ENCODE assay signal across 18 cellular contexts in the genomic region with DNA sequence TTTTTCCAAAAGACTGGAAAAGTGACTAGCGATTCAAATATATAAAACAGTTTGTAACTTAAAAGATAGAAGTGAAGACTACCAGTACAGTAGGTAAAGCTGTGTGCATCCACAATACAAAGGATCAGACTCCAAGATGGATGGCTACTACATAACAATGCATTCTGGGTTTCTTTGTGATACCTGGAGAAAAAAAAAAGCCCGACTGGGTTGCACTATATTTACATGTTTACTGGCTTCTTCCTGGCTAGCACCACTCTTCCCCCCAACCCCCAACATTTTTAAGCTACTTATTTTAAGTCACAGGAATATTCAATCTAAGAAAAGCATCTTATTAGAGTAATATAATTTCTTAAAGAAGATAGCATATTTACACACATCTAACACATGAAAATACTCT.
DNase-seq lines count a peak whose midpoint lies in the region; FAIRE-seq and TF ChIP-seq lines count a peak whose summit lies in the region.
"Had no signal": no experiment of that assay in that cellular context is flagged by ENCODE, and none has a peak within 500 bp of the region (broad histone marks: within the 10 kb centered on the region; RNA-seq: fewer than 3 reads in every experiment).

No MANE protein-coding gene starts in this region.

- no peaks in the 10 kb centered on the region for H3K27me3 ChIP-seq in H9 (ENCODE audit: insufficient read depth, low read length)
- H3K27me3 ChIP-seq in astrocyte (ENCODE audit: insufficient read depth, low read length): no peaks in the 10 kb centered on the region
- no peaks in the 10 kb centered on the region for H3K27me3 ChIP-seq in iPS-20b (ENCODE audit: insufficient read depth, low read length)
- no peaks in the 10 kb centered on the region for H3K27me3 ChIP-seq in trophoblast cell (ENCODE audit: insufficient read depth, low read length)
- H3K27me3 ChIP-seq: Peyer's patch had no signal

- H2BK15ac ChIP-seq in H9 (ENCODE audit: low read depth, low read length): no peak overlapping the region

- peak overlapping the region; percentile 99 for H2BK20ac ChIP-seq in H9 (ENCODE audit: low read depth, low read length, poor library complexity, severe bottlenecking)

- peaks cover 3% of the 10 kb centered on the region for H3K23me2 ChIP-seq in H9 (ENCODE audit: insufficient read length, low read depth, low read length, poor library complexity, severe bottlenecking)

- H3K79me1 ChIP-seq in H9 (ENCODE audit: insufficient read depth, low read depth, low read length, poor library complexity, severe bottlenecking) (no peaks in the 10 kb centered on the region), trophoblast cell (ENCODE audit: low read length) (peaks cover 2% of the 10 kb centered on the region)

- H4K91ac ChIP-seq in H9 (ENCODE audit: insufficient read length, low read depth, low read length) (no peak overlapping the region), trophoblast cell (ENCODE audit: low read depth, low read length) (no peak overlapping the region)

- H3K4me2 ChIP-seq in H9 (ENCODE audit: insufficient read depth, insufficient read length, low read length): peak overlapping the region; percentile 60
- no peak overlapping the region for H3K4me2 ChIP-seq in astrocyte (ENCODE audit: low read length)
- no peak overlapping the region for H3K4me2 ChIP-seq in trophoblast cell (ENCODE audit: low read length)
- H3K4me2 ChIP-seq: SK-N-SH had no signal

- peak overlapping the region; percentile 75 for H4K5ac ChIP-seq in H9 (ENCODE audit: insufficient read length, low read depth, low read length)

- CTCF ChIA-PET in activated CD4-positive, alpha-beta memory T cell treated with anti-CD3 and anti-CD28 coated beads for 36 hours (lab: Charles Lee): no interaction called here

- H2BK12ac ChIP-seq in H9 (ENCODE audit: insufficient read length, low read depth, low read length) (no peak overlapping the region), trophoblast cell (ENCODE audit: low read length) (no peak overlapping the region)

- H3K79me2 ChIP-seq in H9 (ENCODE audit: insufficient read depth, low read length) (no peaks in the 10 kb centered on the region), astrocyte (ENCODE audit: insufficient read depth, low read length) (no peaks in the 10 kb centered on the region), trophoblast cell (ENCODE audit: control insufficient read depth, insufficient read depth, low read length, poor library complexity) (no peaks in the 10 kb centered on the region)

- H3K36me3 Mint-ChIP-seq in H9 (ENCODE audit: insufficient read depth in 1 of 3, low read depth in 3 of 3) (peaks cover 2 to 10% (median 6%) of the 10 kb centered on the region in 3 experiments), astrocyte (ENCODE audit: low read depth, unreplicated experiment) (no peaks in the 10 kb centered on the region)
- no peaks in the 10 kb centered on the region for H3K36me3 Mint-ChIP-seq in activated CD4-positive, alpha-beta memory T cell treated with anti-CD3 and anti-CD28 coated beads for 36 hours

- no peak for FAIRE-seq in astrocyte (lab: Jason Lieb, UNC)
- FAIRE-seq: GM19239 had no signal

- H3K9me3 Mint-ChIP-seq in H9 (peaks cover under 1 to 1% of the 10 kb centered on the region in 2 experiments; a peak in 4 of 5 replicates), astrocyte (ENCODE audit: unreplicated experiment) (no peaks in the 10 kb centered on the region)
- no peaks in the 10 kb centered on the region for H3K9me3 Mint-ChIP-seq in activated CD4-positive, alpha-beta memory T cell treated with anti-CD3 and anti-CD28 coated beads for 36 hours

- TF ChIP-seq CTCF in H9 (conservative IDR thresholded peaks at IDR 0.05): no peak
- TF ChIP-seq CTCF in astrocyte (IDR thresholded peaks at IDR 0.05; ENCODE audit: insufficient read depth, low read depth, low read length): no peak

- H3T11ph ChIP-seq in H9 (ENCODE audit: low read length): peak overlapping the region; percentile 99

- WGBS in H9 (ENCODE audit: extremely low coverage, insufficient read length, low lambda C conversion rate): no CpG with 5 or more reads among the region's 2 CpGs
- no CpG with 5 or more reads among the region's 2 CpGs for WGBS in trophoblast cell (ENCODE audit: extremely low coverage, insufficient coverage, insufficient read length)

- peak overlapping the region; percentile 64 to 72 for H3K4me3 Mint-ChIP-seq in H9
- H3K4me3 Mint-ChIP-seq in astrocyte (ENCODE audit: unreplicated experiment): no peak overlapping the region
- no peak overlapping the region for H3K4me3 Mint-ChIP-seq in activated CD4-positive, alpha-beta memory T cell treated with anti-CD3 and anti-CD28 coated beads for 36 hours

- H3K4me3 ChIP-seq in astrocyte (ENCODE audit: insufficient read depth, low read depth, low read length) (no peak overlapping the region), iPS-20b (ENCODE audit: low read length) (peak overlapping the region; percentile 73), trophoblast cell (ENCODE audit: low read depth, low read length) (no peak overlapping the region)
- H3K4me3 ChIP-seq: Peyer's patch had no signal

- H3K14ac ChIP-seq in H9 (ENCODE audit: insufficient read depth, low read length) (no peak overlapping the region), trophoblast cell (ENCODE audit: low read length) (no peak overlapping the region)

- peak overlapping the region; percentile 97 to 100 (median 99) for H3K27ac Mint-ChIP-seq in H9
- peak overlapping the region; percentile 87 for H3K27ac Mint-ChIP-seq in astrocyte (ENCODE audit: unreplicated experiment)
- no peak overlapping the region for H3K27ac Mint-ChIP-seq in activated CD4-positive, alpha-beta memory T cell treated with anti-CD3 and anti-CD28 coated beads for 36 hours

- H2BK120ac ChIP-seq in H9 (ENCODE audit: low read depth, low read length, poor library complexity, severe bottlenecking) (peak overlapping the region; percentile 98), trophoblast cell (ENCODE audit: insufficient read depth, low read length, poor library complexity) (no peak overlapping the region)

- H3K56ac ChIP-seq in H9 (ENCODE audit: insufficient read length, low read depth, low read length): no peak overlapping the region

- H4K20me1 ChIP-seq in H9 (ENCODE audit: control insufficient read depth, insufficient read depth, insufficient read length) (no peaks in the 10 kb centered on the region), astrocyte (ENCODE audit: insufficient read depth, low read length) (no peaks in the 10 kb centered on the region)

- peak overlapping the region; percentile 63 for H3K18ac ChIP-seq in H9 (ENCODE audit: insufficient read length, low read depth, low read length)
- no peak overlapping the region for H3K18ac ChIP-seq in trophoblast cell (ENCODE audit: low read length)

- DNase-seq in H9 (no peak), astrocyte (ENCODE audit: low read depth) (no peak), trophoblast cell (no peak), AG08395 (ENCODE audit: low spot score) (no peak), kidney tubule cell (ENCODE audit: low spot score) (no peak)
- no peak for DNase-seq in activated CD4-positive, alpha-beta memory T cell treated with anti-CD3 and anti-CD28 coated beads for 36 hours
- DNase-seq: AML-193, DMS53, HCEC 1CT, KBM-7, NCI-H1436, NCI-H2029 treated with DMSO at 0.1 percent for 48 hours, NCI-H510A treated with DMSO at 0.1 percent for 48 hours, NCI-H82, Peyer's patch, SK-N-SH had no signal

- H2AFZ ChIP-seq in H9 (ENCODE audit: low read length): no peak overlapping the region
- H2AFZ ChIP-seq in astrocyte (ENCODE audit: low read depth, low read length): no peak overlapping the region
- no peak overlapping the region for H2AFZ ChIP-seq in trophoblast cell (ENCODE audit: insufficient read depth, low read length, poor library complexity)

- H2BK5ac ChIP-seq in H9 (ENCODE audit: insufficient read length, low read length) (no peak overlapping the region), trophoblast cell (ENCODE audit: low read depth, low read length, poor library complexity) (no peak overlapping the region)

- no peak overlapping the region for H4K12ac ChIP-seq in trophoblast cell (ENCODE audit: low read depth, low read length)

- H3K9me3 ChIP-seq in H9 (ENCODE audit: control insufficient read depth, low read depth, low read length) (no peaks in the 10 kb centered on the region), astrocyte (ENCODE audit: insufficient read depth, low read depth, low read length) (no peaks in the 10 kb centered on the region), iPS-20b (ENCODE audit: insufficient read depth, low read depth, low read length) (peaks cover under 1% of the 10 kb centered on the region; the same call in 1 of the 2 replicates), trophoblast cell (ENCODE audit: insufficient read depth, low read depth, low read length) (no peaks in the 10 kb centered on the region)
- H3K9me3 ChIP-seq: Peyer's patch, SK-N-SH had no signal

- H3K27me3 Mint-ChIP-seq in H9 (ENCODE audit: low read depth) (no peaks in the 10 kb centered on the region), astrocyte (ENCODE audit: low read depth, unreplicated experiment) (no peaks in the 10 kb centered on the region)
- H3K27me3 Mint-ChIP-seq in activated CD4-positive, alpha-beta memory T cell treated with anti-CD3 and anti-CD28 coated beads for 36 hours: peaks cover 9% of the 10 kb centered on the region

- H3K9ac ChIP-seq in H9 (ENCODE audit: extremely low read depth, insufficient read length, low read length) (peak overlapping the region; percentile 75), astrocyte (ENCODE audit: low read length) (no peak overlapping the region), iPS-20b (ENCODE audit: low read depth, low read length) (peak overlapping the region; percentile 97), trophoblast cell (ENCODE audit: low read length) (no peak overlapping the region)
- H3K9ac ChIP-seq: SK-N-SH had no signal

- H3K36me3 ChIP-seq in astrocyte (ENCODE audit: insufficient read depth, low read length) (no peaks in the 10 kb centered on the region), iPS-20b (ENCODE audit: insufficient read depth, low read depth, low read length) (no peaks in the 10 kb centered on the region), trophoblast cell (ENCODE audit: control insufficient read depth in 1 of 2, insufficient read depth in 2 of 2, low read length in 2 of 2) (peaks cover 1 to 3% of the 10 kb centered on the region in 2 experiments)

- peak overlapping the region; percentile 99 for H4K8ac ChIP-seq in H9 (replicated peaks; ENCODE audit: insufficient read length, low read depth, low read length)
- H4K8ac ChIP-seq in trophoblast cell (ENCODE audit: low read depth, low read length): no peak overlapping the region

- intact Hi-C loops in activated CD4-positive, alpha-beta memory T cell treated with anti-CD3 and anti-CD28 coated beads for 36 hours (cut with micrococcal nuclease): no loop called here

- peaks cover 7% of the 10 kb centered on the region; the same call in 1 of the 2 replicates for H3K4me1 ChIP-seq in H9 (ENCODE audit: insufficient read depth, low read length)
- H3K4me1 ChIP-seq in astrocyte (ENCODE audit: insufficient read depth, low read length): no peaks in the 10 kb centered on the region
- peaks cover 46% of the 10 kb centered on the region for H3K4me1 ChIP-seq in iPS-20b (ENCODE audit: insufficient read depth, low read length)
- H3K4me1 ChIP-seq in trophoblast cell (ENCODE audit: control insufficient read depth in 1 of 2, insufficient read depth in 2 of 2, low read length in 2 of 2): peaks cover 7 to 15% of the 10 kb centered on the region in 2 experiments
- H3K4me1 ChIP-seq: Peyer's patch had no signal

- H3K23ac ChIP-seq in H9 (ENCODE audit: insufficient read length, low read depth, low read length): no peak overlapping the region
- H3K23ac ChIP-seq in trophoblast cell (ENCODE audit: low read length): no peak overlapping the region

- H3K27ac ChIP-seq in H9 (ENCODE audit: insufficient read length, low read depth, low read length) (peak overlapping the region; percentile 100), astrocyte (ENCODE audit: low read depth, low read length) (no peak overlapping the region), iPS-20b (ENCODE audit: low read length) (peak overlapping the region; percentile 99), trophoblast cell (ENCODE audit: low read depth, low read length) (peak overlapping the region; percentile 17)
- H3K27ac ChIP-seq: Peyer's patch had no signal

- H2AK5ac ChIP-seq in H9 (ENCODE audit: insufficient read length, low read length) (peak overlapping the region; percentile 93), trophoblast cell (ENCODE audit: low read length) (no peak overlapping the region)

- peaks cover 66 to 71% of the 10 kb centered on the region in 2 experiments for H3K4me1 Mint-ChIP-seq in H9
- peaks cover 21% of the 10 kb centered on the region for H3K4me1 Mint-ChIP-seq in astrocyte (ENCODE audit: low read depth, unreplicated experiment)
- no peaks in the 10 kb centered on the region for H3K4me1 Mint-ChIP-seq in activated CD4-positive, alpha-beta memory T cell treated with anti-CD3 and anti-CD28 coated beads for 36 hours (ENCODE audit: low read depth)

- POLR2A ChIA-PET in activated CD4-positive, alpha-beta memory T cell treated with anti-CD3 and anti-CD28 coated beads for 36 hours (lab: Charles Lee): no interaction called here

- H3K4ac ChIP-seq in H9 (ENCODE audit: low read depth, low read length) (peak overlapping the region; percentile 87; the same call in 1 of the 2 replicates), trophoblast cell (ENCODE audit: low read depth, low read length) (no peak overlapping the region)

Comparison
In these comparisons a context has a peak if more than half of its experiments do, and no peak if none do; other contexts are left out.
1. H3K9ac ChIP-seq: peak in H9 (single experiment) and iPS-20b (single experiment); none in astrocyte (single experiment) and trophoblast cell (single experiment).
2. H3K4me3 Mint-ChIP-seq: peak in H9 (2 of 2); none in astrocyte (single experiment) and activated CD4-positive, alpha-beta memory T cell treated with anti-CD3 and anti-CD28 coated beads for 36 hours (single experiment).